ENCODE assay signal across 8 cellular contexts in genomic region chr11:6505577-6506240, GRCh38.
DNase-seq lines count a peak whose midpoint lies in the region; ATAC-seq and TF ChIP-seq lines count a peak whose summit lies in the region.

No MANE protein-coding gene starts in this region.

- H3K4me1 ChIP-seq in parathyroid adenoma, result no peaks in the 10 kb centered on the region

- H3K4me2 ChIP-seq in SU-DHL-6 (ENCODE audit: low read depth, low read length, poor library complexity, severe bottlenecking) (no peak overlapping the region), parathyroid adenoma (ENCODE audit: low read length) (no peak overlapping the region)

- in situ Hi-C loops in ACHN (cut with HindIII; ENCODE audit: low pct_ligation_motif_present, low pct_unique_long_range_greater_than_20kb, low sequenced_read_pairs), result no loop called here

- H3K79me2 ChIP-seq in SU-DHL-6 (ENCODE audit: insufficient read depth, low read length) (no peaks in the 10 kb centered on the region), parathyroid adenoma (no peaks in the 10 kb centered on the region)

- ATAC-seq in GM21717 (IDR thresholded peaks at IDR 0.05; ENCODE audit: unreplicated experiment) (no peak), HG03095 (IDR thresholded peaks at IDR 0.05; ENCODE audit: unreplicated experiment) (no peak)

- H4K20me1 ChIP-seq in SU-DHL-6 (ENCODE audit: low read depth, low read length), result no peaks in the 10 kb centered on the region

- peak; percentile 92 for TF ChIP-seq CTCF in LNCaP clone FGC (IDR thresholded peaks at IDR 0.05; ENCODE audit: control insufficient read depth, extremely low read depth, insufficient read depth)
- peak; percentile 98 for TF ChIP-seq CTCF in SU-DHL-6 (IDR thresholded peaks at IDR 0.05; ENCODE audit: insufficient read depth, low read length, poor library complexity, severe bottlenecking)
- peak; percentile 66 for TF ChIP-seq CTCF in foreskin fibroblast (IDR thresholded peaks at IDR 0.05; ENCODE audit: low read depth, low read length)
- TF ChIP-seq CTCF in parathyroid adenoma (IDR thresholded peaks at IDR 0.05), result peak; percentile 58

- peak; percentile 32 for DNase-seq in ACHN
- DNase-seq in GM04504 (ENCODE audit: low read depth), result peak; percentile 33
- DNase-seq in LNCaP clone FGC (ENCODE audit: low read depth), result peak; percentile 28
- peak; percentile 58 to 80 for DNase-seq in foreskin fibroblast

- H3K9ac ChIP-seq in SU-DHL-6 (ENCODE audit: low read length) (no peak overlapping the region), parathyroid adenoma (no peak overlapping the region)

- H3K4me3 ChIP-seq in LNCaP clone FGC (ENCODE audit: low read depth, low read length) (no peak overlapping the region), SU-DHL-6 (ENCODE audit: insufficient read depth, low read length, poor library complexity, severe bottlenecking) (no peak overlapping the region), foreskin fibroblast (ENCODE audit: low read depth in 1 of 2, low read length in 2 of 2) (no peak overlapping the region), parathyroid adenoma (ENCODE audit: low read depth, low read length) (no peak overlapping the region)

- H3K36me3 ChIP-seq in SU-DHL-6 (ENCODE audit: low read length), result peaks cover 23% of the 10 kb centered on the region; the same call in 1 of the 2 replicates
- no peaks in the 10 kb centered on the region for H3K36me3 ChIP-seq in parathyroid adenoma (ENCODE audit: control insufficient read depth, insufficient read depth, low read length)

- no peaks in the 10 kb centered on the region for H3K27me3 ChIP-seq in SU-DHL-6 (ENCODE audit: low read length)
- H3K27me3 ChIP-seq in parathyroid adenoma (ENCODE audit: control insufficient read depth, insufficient read depth, low read length), result no peaks in the 10 kb centered on the region

- H3K9me2 ChIP-seq in SU-DHL-6 (replicated peaks; ENCODE audit: insufficient read depth, low read length), result no peaks in the 10 kb centered on the region

- H3K9me3 ChIP-seq in SU-DHL-6 (ENCODE audit: insufficient read depth, low read length), result no peaks in the 10 kb centered on the region
- no peaks in the 10 kb centered on the region for H3K9me3 ChIP-seq in parathyroid adenoma (ENCODE audit: control insufficient read depth, low read length)

- no peak overlapping the region for H2AFZ ChIP-seq in SU-DHL-6 (ENCODE audit: low read depth, low read length, severe bottlenecking)
- H2AFZ ChIP-seq in parathyroid adenoma, result no peak overlapping the region

- H3K27ac ChIP-seq in SU-DHL-6 (ENCODE audit: low read depth, low read length) (no peak overlapping the region), parathyroid adenoma (no peak overlapping the region)

- H3F3A ChIP-seq in SU-DHL-6 (ENCODE audit: insufficient read depth), result no peaks in the 10 kb centered on the region
